1 cellular context compared by ENCODE assay signal in the genomic region with DNA sequence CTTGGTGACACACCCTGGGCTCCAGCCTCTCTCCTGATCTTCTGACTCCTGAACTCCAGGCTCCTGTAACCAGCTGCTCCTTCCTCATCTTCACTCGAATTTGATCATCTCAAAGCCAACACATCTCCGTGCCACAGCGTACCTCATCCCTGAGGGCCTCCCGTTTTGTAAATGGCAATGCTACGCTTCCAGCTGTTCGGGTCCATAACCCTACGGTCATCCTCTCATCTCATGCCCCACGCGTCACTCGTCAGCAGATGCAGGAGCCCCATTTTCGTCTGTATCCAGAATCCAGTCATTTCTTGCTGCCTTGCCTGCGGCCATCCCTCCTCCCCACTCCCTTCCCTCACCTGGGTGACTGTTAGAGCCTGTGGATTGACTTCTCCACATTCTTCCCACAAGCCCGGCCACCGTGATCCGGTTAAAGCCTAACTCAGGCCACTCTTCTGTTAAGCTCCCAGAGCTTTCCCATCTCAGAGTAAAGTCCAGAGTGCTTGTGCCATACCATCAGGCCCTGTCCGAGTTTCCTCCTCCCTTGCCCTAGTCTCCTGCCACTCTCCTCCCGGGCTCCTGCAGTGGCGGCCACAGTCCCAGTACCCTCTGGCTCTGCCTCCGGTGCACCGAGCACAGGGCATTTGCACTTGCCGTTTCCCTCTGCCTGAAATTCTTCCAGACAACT.
TF ChIP-seq lines count a peak whose summit lies in the region.

No MANE protein-coding gene starts in this region.

TF ChIP-seq in HEK293, 187 proteins besides CTCF, POLR2A, EP300 and RAD21 (continued from another document):
- TF ChIP-seq, protein P1, sequence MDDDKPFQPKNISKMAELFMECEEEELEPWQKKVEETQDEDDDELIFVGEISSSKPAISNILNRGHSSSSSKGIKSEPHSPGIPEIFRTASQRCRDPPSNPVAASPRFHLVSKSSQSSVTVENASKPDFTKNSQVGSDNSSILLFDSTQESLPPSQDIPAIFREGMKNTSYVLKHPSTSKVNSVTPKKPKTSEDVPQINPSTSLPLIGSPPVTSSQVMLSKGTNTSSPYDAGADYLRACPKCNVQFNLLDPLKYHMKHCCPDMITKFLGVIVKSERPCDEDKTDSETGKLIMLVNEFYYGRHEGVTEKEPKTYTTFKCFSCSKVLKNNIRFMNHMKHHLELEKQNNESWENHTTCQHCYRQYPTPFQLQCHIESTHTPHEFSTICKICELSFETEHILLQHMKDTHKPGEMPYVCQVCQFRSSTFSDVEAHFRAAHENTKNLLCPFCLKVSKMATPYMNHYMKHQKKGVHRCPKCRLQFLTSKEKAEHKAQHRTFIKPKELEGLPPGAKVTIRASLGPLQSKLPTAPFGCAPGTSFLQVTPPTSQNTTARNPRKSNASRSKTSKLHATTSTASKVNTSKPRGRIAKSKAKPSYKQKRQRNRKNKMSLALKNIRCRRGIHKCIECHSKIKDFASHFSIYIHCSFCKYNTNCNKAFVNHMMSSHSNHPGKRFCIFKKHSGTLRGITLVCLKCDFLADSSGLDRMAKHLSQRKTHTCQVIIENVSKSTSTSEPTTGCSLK (tag by site-specific recombination; IDR thresholded peaks at IDR 0.05), result no peak
- no peak for TF ChIP-seq YY1 (tag by site-specific recombination; IDR thresholded peaks at IDR 0.05)
TF ChIP-seq in HEK293: peak in this region for 1.
